ENCODE assay signal across 15 cellular contexts in the genomic region with DNA sequence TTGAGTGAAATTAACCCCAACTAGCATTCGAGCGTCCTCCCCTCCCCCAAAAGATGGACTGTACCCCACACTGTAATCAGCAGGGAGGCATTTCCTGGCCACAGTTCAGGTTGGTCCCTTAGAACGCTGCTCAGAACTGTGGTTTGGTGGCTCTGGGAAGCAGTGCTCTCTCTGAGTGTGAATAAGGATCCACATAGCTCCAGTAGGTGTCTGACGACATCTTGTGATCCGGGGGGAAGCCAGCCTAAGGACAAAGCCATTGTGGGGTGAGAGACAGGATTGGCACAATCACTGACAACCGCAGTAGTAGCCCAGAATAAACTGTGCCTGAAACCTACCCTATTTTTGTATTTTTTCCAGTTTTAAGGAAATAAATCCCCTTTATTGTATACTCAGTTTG.
DNase-seq lines count a peak whose midpoint lies in the region; ATAC-seq and TF ChIP-seq lines count a peak whose summit lies in the region.
"Had no signal": no experiment of that assay in that cellular context is flagged by ENCODE, and none has a peak within 500 bp of the region (broad histone marks: within the 10 kb centered on the region; RNA-seq: fewer than 3 reads in every experiment).

No MANE protein-coding gene starts in this region.

- H3K27me3 ChIP-seq in CD4-positive, alpha-beta T cell (ENCODE audit: control insufficient read depth, insufficient read depth, low read length), result no peaks in the 10 kb centered on the region
- H3K27me3 ChIP-seq in neutrophil, result no peaks in the 10 kb centered on the region

- H3K4me3 Mint-ChIP-seq in CD4-positive, alpha-beta T cell, result no peak overlapping the region

- no peaks in the 10 kb centered on the region for H3K36me3 ChIP-seq in neutrophil

- H3K27ac Mint-ChIP-seq in CD4-positive, alpha-beta T cell, result peak overlapping the region; percentile 18

- POLR2A ChIA-PET in CD4-positive, alpha-beta T cell (lab: Charles Lee), result no interaction called here

- intact Hi-C loops in CD4-positive, alpha-beta T cell (cut with DNase I, micrococcal nuclease), result loop anchor here in 1 of 2 experiments (5.0 to 10.0 kb wide), 2 partner anchors 41 to 119 kb away; no protein-coding TSS in a partner anchor

- TF ChIP-seq CTCF in CD4-positive, alpha-beta T cell (IDR thresholded peaks at IDR 0.05), result no peak
- no peak for TF ChIP-seq CTCF in neutrophil (IDR thresholded peaks at IDR 0.05)

- H3K4me1 Mint-ChIP-seq in CD4-positive, alpha-beta T cell (ENCODE audit: low read depth), result peaks cover 69% of the 10 kb centered on the region

- no peaks in the 10 kb centered on the region for H3K9me3 ChIP-seq in CD4-positive, alpha-beta T cell (ENCODE audit: control insufficient read depth, low read length)
- H3K9me3 ChIP-seq in neutrophil, result no peaks in the 10 kb centered on the region

- no peaks in the 10 kb centered on the region for H3K36me3 Mint-ChIP-seq in CD4-positive, alpha-beta T cell (ENCODE audit: low read depth)

- H3K9me3 Mint-ChIP-seq in CD4-positive, alpha-beta T cell, result no peaks in the 10 kb centered on the region

- peaks cover 46% of the 10 kb centered on the region in 2 experiments for H3K4me1 ChIP-seq in neutrophil (ENCODE audit: control insufficient read depth in 1 of 2, insufficient read depth in 1 of 2, low read depth in 1 of 2, low read length in 1 of 2)

- ATAC-seq in CD4-positive, alpha-beta T cell (ENCODE audit: poor library complexity), result no peak
- ATAC-seq in HG02571 (IDR thresholded peaks at IDR 0.05; ENCODE audit: unreplicated experiment), result no peak
- ATAC-seq: SK-N-SH treated with all-trans-retinoic acid at 6 μM for 48 hours had no signal

- no peaks in the 10 kb centered on the region for H3K27me3 Mint-ChIP-seq in CD4-positive, alpha-beta T cell

- no peak for DNase-seq in CD4-positive, alpha-beta T cell
- peak; percentile 37 for DNase-seq in RPMI7951 (ENCODE audit: low read depth)
- DNase-seq in epithelial cell of prostate (ENCODE audit: low read depth, low spot score), result no peak
- no peak for DNase-seq in NCI-H1092 treated with DMSO at 0.1 percent for 48 hours (lab: John Stamatoyannopoulos, UW)
- DNase-seq in NCI-H2081 treated with DMSO at 0.1 percent for 48 hours (lab: John Stamatoyannopoulos, UW), result no peak
- DNase-seq in stimulated activated CD4-positive, alpha-beta T cell treated with anti-CD3 and anti-CD28 coated beads, Interleukin-4, amount 100 ng/mL, for 1 hour, result no peak
- DNase-seq: H7; NCI-H146; NCI-H2227 treated with DMSO at 0.1 percent for 48 hours; NCI-H524 treated with DMSO at 0.1 percent for 48 hours; NK-92 treated with Interleukin-12 subunit alpha and Interleukin-12 subunit beta, amount 100 ng/mL, for 24 hours; Right ventricle myocardium superior had no signal

- H3K4me3 ChIP-seq in neutrophil (ENCODE audit: low read depth in 1 of 2, low read length in 1 of 2), result no peak overlapping the region

- CTCF ChIA-PET in CD4-positive, alpha-beta T cell (lab: Charles Lee), result no interaction called here

- H3K27ac ChIP-seq in CD4-positive, alpha-beta T cell (ENCODE audit: low read depth, low read length), result no peak overlapping the region
- H3K27ac ChIP-seq in epithelial cell of prostate (peak overlapping the region; percentile 97), neutrophil (peak overlapping the region; percentile 35)
